Comparison of ENCODE assay signal across 4 cellular contexts in the genomic region with DNA sequence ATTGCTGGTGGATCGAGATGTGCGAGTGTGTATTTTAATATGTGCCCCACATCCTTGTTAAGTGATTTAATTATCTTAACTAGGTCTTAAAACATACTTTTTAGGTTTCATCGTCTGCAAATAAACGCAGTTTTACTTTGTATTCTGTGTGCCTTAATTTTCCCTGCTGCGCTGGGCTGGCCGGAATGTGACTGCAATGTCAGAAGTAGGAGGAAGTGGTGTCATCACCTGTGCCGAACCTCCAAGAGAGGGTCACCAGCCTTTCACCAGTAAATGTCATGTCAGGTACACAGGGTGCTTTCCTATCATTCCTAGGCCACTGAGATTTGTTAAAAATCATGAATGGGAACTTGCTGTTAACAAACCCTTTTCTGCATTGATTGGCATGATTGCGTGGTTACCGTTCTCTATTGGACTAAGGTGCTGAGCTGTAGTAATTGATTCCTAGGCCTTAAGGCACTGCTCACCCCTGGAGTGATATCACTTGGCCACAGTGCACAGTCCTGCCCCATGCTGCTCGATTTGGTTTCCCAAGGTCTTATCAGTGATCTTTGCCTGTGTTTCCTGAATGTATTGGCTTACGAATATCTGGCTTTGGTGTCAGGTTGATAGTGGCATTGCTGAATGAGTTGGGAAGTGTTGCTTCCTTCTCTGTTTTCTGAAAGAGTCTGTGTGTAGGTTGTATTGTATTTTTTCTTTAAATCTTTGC. TPM values are rescaled to one million over a fixed set of nuclear protein-coding genes. Genes with fewer than 3 reads are reported as not detected.
"Had no signal": no experiment of that assay in that cellular context is flagged by ENCODE, and none has a peak within 500 bp of the region (broad histone marks: within the 10 kb centered on the region; RNA-seq: fewer than 3 reads in every experiment).

No MANE protein-coding gene starts in this region.

RNA-seq across cellular contexts. Expression of a gene that starts 40.7 kb away (rescaled TPM):
- total RNA-seq: LHCN-M2, MCF 10A, RPMI7951 had no signal

RNA-seq across cellular contexts. Expression of a gene that starts 50.7 kb away (rescaled TPM):
- total RNA-seq: LHCN-M2, OCI-LY7 had no signal
